Comparison of ENCODE assay signal across 3 cellular contexts in genomic region chr6:87561012-87561411, GRCh38.
TF ChIP-seq lines count a peak whose summit lies in the region.

No MANE protein-coding gene starts in this region.

TF ChIP-seq in SK-N-SH treated with all-trans-retinoic acid at 6 μM for 48 hours, 23 proteins besides CTCF, POLR2A, EP300 and RAD21 (continues in another document):
- TF ChIP-seq GLIS3 (CRISPR knock-in tag; IDR thresholded peaks at IDR 0.05) = no peak
- no peak for TF ChIP-seq POU6F1 (CRISPR knock-in tag; IDR thresholded peaks at IDR 0.05; ENCODE audit: borderline replicate concordance, low read depth)
- no peak for TF ChIP-seq BACH2 (CRISPR knock-in tag; IDR thresholded peaks at IDR 0.05; ENCODE audit: borderline replicate concordance)
- TF ChIP-seq CREB5 (CRISPR knock-in tag; IDR thresholded peaks at IDR 0.05; ENCODE audit: low read depth) = no peak
- no peak for TF ChIP-seq PPARA (CRISPR knock-in tag; IDR thresholded peaks at IDR 0.05; ENCODE audit: borderline replicate concordance)
- no peak for TF ChIP-seq ZNF8 (CRISPR knock-in tag; IDR thresholded peaks at IDR 0.05)
- TF ChIP-seq ZNF70 (CRISPR knock-in tag; IDR thresholded peaks at IDR 0.05) = no peak
- no peak for TF ChIP-seq TCF4 (CRISPR knock-in tag; IDR thresholded peaks at IDR 0.05; ENCODE audit: borderline replicate concordance)
- no peak for TF ChIP-seq TSHZ2 (CRISPR knock-in tag; IDR thresholded peaks at IDR 0.05)
- no peak for TF ChIP-seq RARB (CRISPR knock-in tag; IDR thresholded peaks at IDR 0.05)
- TF ChIP-seq ARNTL (CRISPR knock-in tag; IDR thresholded peaks at IDR 0.05; ENCODE audit: borderline replicate concordance, low read depth) = no peak
- TF ChIP-seq ISL1 (CRISPR knock-in tag; IDR thresholded peaks at IDR 0.05) = no peak

TF ChIP-seq in SK-N-SH, 30 proteins besides CTCF, POLR2A, EP300 and RAD21:
- TF ChIP-seq IRF3 (IDR thresholded peaks at IDR 0.05; ENCODE audit: low read depth, low read length) (no peak), FOXJ3 (CRISPR knock-in tag; IDR thresholded peaks at IDR 0.05) (no peak), TAF1 (IDR thresholded peaks at IDR 0.05; ENCODE audit: borderline replicate concordance, low read depth, low read length) (no peak), JUND (IDR thresholded peaks at IDR 0.05) (no peak), YY1 (IDR thresholded peaks at IDR 0.05; ENCODE audit: low read depth) (no peak), TEAD4 (IDR thresholded peaks at IDR 0.05; ENCODE audit: borderline replicate concordance, insufficient read depth) (no peak), MXI1 (IDR thresholded peaks at IDR 0.05; ENCODE audit: low read depth, low read length) (no peak), USF2 (IDR thresholded peaks at IDR 0.05; ENCODE audit: borderline replicate concordance, low read depth, low read length) (no peak), EZH2phosphoT487 (IDR thresholded peaks at IDR 0.05; ENCODE audit: borderline replicate concordance, low read depth) (no peak), RFX5 (IDR thresholded peaks at IDR 0.05; ENCODE audit: low read length) (no peak), POLR2AphosphoS5 (IDR thresholded peaks at IDR 0.05; ENCODE audit: low read depth, low read length) (no peak), USF1 (IDR thresholded peaks at IDR 0.05; ENCODE audit: borderline replicate concordance, low read depth) (no peak), PBX3 (IDR thresholded peaks at IDR 0.05) (no peak), MAX (IDR thresholded peaks at IDR 0.05; ENCODE audit: low read depth) (no peak), CHD2 (IDR thresholded peaks at IDR 0.05; ENCODE audit: low read length, partially characterized antibody) (no peak)

TF ChIP-seq in GM12878, 131 proteins besides CTCF, POLR2A, EP300 and RAD21:
- TF ChIP-seq RUNX3 (IDR thresholded peaks at IDR 0.05; ENCODE audit: low read length) = no peak
- TF ChIP-seq ATF3 (IDR thresholded peaks at IDR 0.05; ENCODE audit: borderline replicate concordance, extremely low read depth, low read depth, low read length) = no peak
- TF ChIP-seq BHLHE40 (IDR thresholded peaks at IDR 0.05; ENCODE audit: borderline replicate concordance in 1 of 2, low read depth in 2 of 2, low read length in 1 of 2) = no peak
- TF ChIP-seq STAT1 (conservative IDR thresholded peaks at IDR 0.05) = no peak
- no peak for TF ChIP-seq CBX3 (IDR thresholded peaks at IDR 0.05; ENCODE audit: borderline replicate concordance, low read depth)
- TF ChIP-seq PBX3 (IDR thresholded peaks at IDR 0.05; ENCODE audit: insufficient replicate concordance, low read depth, low read length) = no peak
- TF ChIP-seq E2F8 (IDR thresholded peaks at IDR 0.05; ENCODE audit: low read depth, partially characterized antibody) = no peak
- no peak for TF ChIP-seq MYC (IDR thresholded peaks at IDR 0.05; ENCODE audit: insufficient read depth, insufficient read length, insufficient replicate concordance, low read length, severe bottlenecking)
- no peak for TF ChIP-seq ZBTB33 (IDR thresholded peaks at IDR 0.05)
- no peak for TF ChIP-seq SREBF1 (IDR thresholded peaks at IDR 0.05; ENCODE audit: low read length)
- no peak for TF ChIP-seq NR2F1 (conservative IDR thresholded peaks at IDR 0.05)
- TF ChIP-seq RAD51 (IDR thresholded peaks at IDR 0.05) = no peak
- no peak for TF ChIP-seq KAT2A (conservative IDR thresholded peaks at IDR 0.05; ENCODE audit: control insufficient read depth, low read depth, low read length)
TF ChIP-seq in GM12878: peak in this region for 0.
